ENCODE assay signal across 15 cellular contexts in genomic region chr2:47029737-47030524, GRCh38.
DNase-seq lines count a peak whose midpoint lies in the region; ATAC-seq and TF ChIP-seq lines count a peak whose summit lies in the region.
"Had no signal": no experiment of that assay in that cellular context is flagged by ENCODE, and none has a peak within 500 bp of the region (broad histone marks: within the 10 kb centered on the region; RNA-seq: fewer than 3 reads in every experiment).

No MANE protein-coding gene starts in this region.

- peak; percentile 66 for ATAC-seq in Panc1
- peak; percentile 30 for ATAC-seq in foreskin keratinocyte
- no peak for ATAC-seq in thoracic aorta (ENCODE audit: insufficient number of reproducible peaks, low FRiP score, low read depth)
- ATAC-seq in GM18502 (IDR thresholded peaks at IDR 0.05; ENCODE audit: poor library complexity, unreplicated experiment) = no peak
- no peak for ATAC-seq in GM21786 (IDR thresholded peaks at IDR 0.05; ENCODE audit: unreplicated experiment)
- ATAC-seq: activated CD4-positive, alpha-beta T cell treated with anti-CD3 and anti-CD28 coated beads for 36 hours had no signal

- H3K9me3 ChIP-seq in Panc1 (ENCODE audit: control insufficient read depth, insufficient read depth, low read depth, low read length) (no peaks in the 10 kb centered on the region), thoracic aorta (no peaks in the 10 kb centered on the region)
- H3K9me3 ChIP-seq: left lung, ovary had no signal

- H3K36me3 ChIP-seq in Panc1 (ENCODE audit: control insufficient read depth, insufficient read depth, low read length) = no peaks in the 10 kb centered on the region
- H3K36me3 ChIP-seq in thoracic aorta = peaks cover 51% of the 10 kb centered on the region
- H3K36me3 ChIP-seq: ovary had no signal

- in situ Hi-C loops in Panc1 (cut with HindIII; ENCODE audit: low pct_unique_long_range_greater_than_20kb, low sequenced_read_pairs) = no loop called here

- POLR2A ChIA-PET in Panc1 (lab: Charles Lee) = interaction anchor here (0.6 to 1.0 kb wide), 2 partner anchors 11 to 696 kb away, joined by 3 to 4 read pairs; no protein-coding TSS in a partner anchor

- peaks cover 65% of the 10 kb centered on the region for H3K4me1 Mint-ChIP-seq in nephron progenitor cell
- H3K4me1 Mint-ChIP-seq: activated CD4-positive, alpha-beta T cell treated with anti-CD3 and anti-CD28 coated beads for 36 hours had no signal

- H3K4me1 ChIP-seq in Panc1 (ENCODE audit: control insufficient read depth, insufficient read depth, low read length) = peaks cover 47% of the 10 kb centered on the region
- peaks cover 39% of the 10 kb centered on the region for H3K4me1 ChIP-seq in foreskin keratinocyte
- peaks cover 27 to 38% of the 10 kb centered on the region in 2 donors for H3K4me1 ChIP-seq in thoracic aorta (ENCODE audit: control insufficient read depth in 1 of 2, low read depth in 2 of 2)

- no TSS peak for BruUV-seq in Panc1 (replicated peaks; lab: Mats Ljungman, UMichigan)

- TF ChIP-seq CTCF in Panc1 (IDR thresholded peaks at IDR 0.05) = no peak
- no peak for TF ChIP-seq CTCF in foreskin keratinocyte (conservative IDR thresholded peaks at IDR 0.05)
- TF ChIP-seq CTCF in thoracic aorta (IDR thresholded peaks at IDR 0.05) = no peak
- no peak for TF ChIP-seq CTCF in nephron progenitor cell (IDR thresholded peaks at IDR 0.05)

- no peaks in the 10 kb centered on the region for H3K27me3 Mint-ChIP-seq in nephron progenitor cell (ENCODE audit: low read depth, poor library complexity)
- H3K27me3 Mint-ChIP-seq: activated CD4-positive, alpha-beta T cell treated with anti-CD3 and anti-CD28 coated beads for 36 hours had no signal

- H3K9me3 Mint-ChIP-seq in nephron progenitor cell = no peaks in the 10 kb centered on the region
- H3K9me3 Mint-ChIP-seq: activated T-helper 2 cell treated with anti-CD3 and anti-CD28 coated beads, Interferon-gamma antibody, Interleukin-2, Interleukin-4, amounts not matched to agents 10 μg/mL and 5 μg/mL and 100 μg/mL, durations not matched to agents 14 hours and 24 hours and 36 hours had no signal

- peak overlapping the region; percentile 25; the same call in 1 of the 2 replicates for H3K27ac ChIP-seq in Panc1 (ENCODE audit: low read length)
- H3K27ac ChIP-seq in foreskin keratinocyte = no peak overlapping the region
- peak overlapping the region; percentile 4 to 6 for H3K27ac ChIP-seq in thoracic aorta
- H3K27ac ChIP-seq: ovary had no signal

- H3K27me3 ChIP-seq in Panc1 (ENCODE audit: control insufficient read depth, insufficient read depth, low read length) = no peaks in the 10 kb centered on the region
- no peaks in the 10 kb centered on the region for H3K27me3 ChIP-seq in foreskin keratinocyte
- H3K27me3 ChIP-seq in thoracic aorta (replicated peaks; ENCODE audit: insufficient read depth) = no peaks in the 10 kb centered on the region
- H3K27me3 ChIP-seq: left lung, ovary had no signal

- CTCF ChIA-PET in Panc1 (lab: Charles Lee) = no interaction called here

- peak; percentile 26 for DNase-seq in NCI-H510A treated with DMSO at 0.1 percent for 48 hours (lab: John Stamatoyannopoulos, UW)
- DNase-seq in NCI-H510A (lab: John Stamatoyannopoulos, UW) = no peak
- DNase-seq in Panc1 (ENCODE audit: low read depth, low spot score) = no peak
- peak in 1 of 2 donors; percentile 41 for DNase-seq in foreskin keratinocyte
- DNase-seq in thoracic aorta (ENCODE audit: low spot score) = no peak
- DNase-seq in nephron progenitor cell = no peak
- DNase-seq: activated CD4-positive, alpha-beta T cell treated with anti-CD3 and anti-CD28 coated beads for 36 hours; cerebellar nuclear complex; Kasumi-1; ovary; stimulated activated CD4-positive, alpha-beta T cell treated with anti-CD3 and anti-CD28 coated beads, Interleukin-15, amount 100 ng/mL, for 24 hours had no signal

- H3K4me3 ChIP-seq in Panc1 (ENCODE audit: low read depth in 2 of 2, low read length in 2 of 2) (no peak overlapping the region), thoracic aorta (no peak overlapping the region)
- H3K4me3 ChIP-seq: left lung, ovary had no signal

- H3K27ac Mint-ChIP-seq in nephron progenitor cell = no peak overlapping the region
- H3K27ac Mint-ChIP-seq: activated CD4-positive, alpha-beta T cell treated with anti-CD3 and anti-CD28 coated beads for 36 hours; activated T-helper 2 cell treated with anti-CD3 and anti-CD28 coated beads, Interferon-gamma antibody, Interleukin-2, Interleukin-4, amounts not matched to agents 10 μg/mL and 5 μg/mL and 100 μg/mL, durations not matched to agents 14 hours and 24 hours and 36 hours had no signal

- H3K4me3 Mint-ChIP-seq in nephron progenitor cell = no peak overlapping the region
- H3K4me3 Mint-ChIP-seq: activated CD4-positive, alpha-beta T cell treated with anti-CD3 and anti-CD28 coated beads for 36 hours had no signal

- intact Hi-C loops in Panc1 (cut with micrococcal nuclease; ENCODE audit: unreplicated experiment) = no loop called here

- no peaks in the 10 kb centered on the region for H3K36me3 Mint-ChIP-seq in nephron progenitor cell (ENCODE audit: low read depth)

Comparison
In these comparisons a context has a peak if more than half of its experiments do, and no peak if none do; other contexts are left out.
1. ATAC-seq: peak in Panc1 (single experiment) and foreskin keratinocyte (single experiment); none in thoracic aorta (single experiment), GM18502 (single experiment) and GM21786 (single experiment).